In the genomic region with DNA sequence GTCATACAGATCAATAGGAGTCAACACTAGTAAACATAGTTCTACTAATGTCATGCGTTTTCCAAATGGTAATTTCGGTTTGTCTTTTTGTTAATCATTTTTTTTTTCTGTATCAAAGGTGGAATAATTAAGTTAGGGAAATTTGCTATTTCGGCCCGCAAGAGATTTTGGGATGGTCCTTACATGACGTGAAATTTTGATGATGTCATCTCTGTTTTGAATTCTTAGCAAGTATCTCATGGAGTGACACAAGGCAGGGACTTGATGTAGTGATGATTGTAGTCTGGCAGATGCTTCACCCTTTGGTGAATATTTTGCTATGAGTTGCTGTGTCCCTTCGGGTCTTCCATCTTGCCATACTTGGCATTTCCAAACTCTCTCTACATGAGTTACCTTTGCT, we compare ENCODE assay signal across 30 cellular contexts.
"Had no signal": no experiment of that assay in that cellular context is flagged by ENCODE, and none has a peak within 500 bp of the region (broad histone marks: within the 10 kb centered on the region; RNA-seq: fewer than 3 reads in every experiment).

No MANE protein-coding gene starts in this region.

- H3K9me3 ChIP-seq: ascending aorta had no signal

- H3K4me1 ChIP-seq: ascending aorta had no signal

- H3K27me3 ChIP-seq: ascending aorta, cardiac muscle cell had no signal

- H3K4me3 ChIP-seq: ascending aorta, cardiac muscle cell had no signal

- H3K27ac ChIP-seq: ascending aorta, cardiac muscle cell, WERI-Rb-1 had no signal

- FAIRE-seq: bronchial epithelial cell, TTC549 had no signal

- H3K36me3 ChIP-seq: ascending aorta, cardiac muscle cell, WERI-Rb-1 had no signal

- DNase-seq: activated CD4-positive, alpha-beta memory T cell treated with anti-CD3 and anti-CD28 coated beads for 36 hours; activated CD4-positive, alpha-beta T cell treated with anti-CD3 and anti-CD28 coated beads for 4 hours; activated CD4-positive, alpha-beta T cell treated with anti-CD3 and anti-CD28 coated beads, Interleukin-2, amount 10 ng/mL, durations not matched to agents 24 days and 14 days; activated CD4-positive, alpha-beta T cell treated with anti-CD3 and anti-CD28 coated beads, Interleukin-2, amount 50 U/mL, for 1 hour; activated CD4-positive, alpha-beta T cell treated with anti-CD3 and anti-CD28 coated beads, Interleukin-2, amount 50 U/mL, for 4 hours; activated CD4-positive, CD25-positive, alpha-beta regulatory T cell; activated CD8-positive, alpha-beta memory T cell treated with anti-CD3 and anti-CD28 coated beads, Interleukin-2, amount 50 U/mL, for 4 hours; activated CD8-positive, alpha-beta T cell treated with anti-CD3 and anti-CD28 coated beads for 36 hours; activated effector memory CD4-positive, alpha-beta T cell treated with anti-CD3 and anti-CD28 coated beads, Interleukin-2, amount 50 U/mL, for 16 hours; activated gamma-delta T cell treated with Interleukin-2 at 50 U/mL for 16 hours; activated naive CD4-positive, alpha-beta T cell treated with anti-CD3 and anti-CD28 coated beads, Interleukin-2, amount 10 ng/mL, durations not matched to agents 7 days and 5 days; activated naive CD4-positive, alpha-beta T cell treated with Interleukin-2 at 50 U/mL for 16 hours; activated naive CD8-positive, alpha-beta T cell treated with anti-CD3 and anti-CD28 coated beads, Interleukin-2, amount 10 ng/mL, durations not matched to agents 7 days and 5 days; activated naive CD8-positive, alpha-beta T cell treated with anti-CD3 and anti-CD28 coated beads, Interleukin-2, amount 50 U/mL, for 24 hours; activated T-cell treated with anti-CD3 and anti-CD28 coated beads for 4 hours; activated T-cell treated with anti-CD3 and anti-CD28 coated beads, Interleukin-2, amount 50 U/mL, for 1 hour; activated T-cell treated with anti-CD3 and anti-CD28 coated beads, Interleukin-2, amount 50 U/mL, for 4 hours; activated T-cell treated with anti-CD3 and anti-CD28 coated beads, Interleukin-2, amount 50 U/mL, for 72 hours; amygdala; anterior cingulate cortex; caudate nucleus; cerebellar nuclear complex; T-helper 1 cell; T-helper 2 cell; T-helper 9 cell; WERI-Rb-1 had no signal
